ENCODE assay signal across 19 cellular contexts in genomic region chr14:76413106-76413961, GRCh38. TPM values are rescaled to one million over a fixed set of nuclear protein-coding genes. Genes with fewer than 3 reads are reported as not detected.
"Had no signal": no experiment of that assay in that cellular context is flagged by ENCODE, and none has a peak within 500 bp of the region (broad histone marks: within the 10 kb centered on the region; RNA-seq: fewer than 3 reads in every experiment).

No MANE protein-coding gene starts in this region.

- H3K4me3 ChIP-seq: dorsolateral prefrontal cortex, left lung, smooth muscle cell had no signal

- H3K4me1 Mint-ChIP-seq: activated naive CD8-positive, alpha-beta T cell treated with anti-CD3 and anti-CD28 coated beads, Interleukin-2, amount 10 ng/mL, durations not matched to agents 7 days and 5 days had no signal

- H2AFZ ChIP-seq: parathyroid adenoma had no signal

- H3K9me3 ChIP-seq: left lung, neutrophil had no signal

- H3K4me1 ChIP-seq: left lung, parathyroid adenoma had no signal

- H3K4me2 ChIP-seq: smooth muscle cell had no signal

- H3K36me3 ChIP-seq: left lung, neutrophil had no signal

- H3K27ac Mint-ChIP-seq: activated B cell treated with CpG ODN at 0.5 μM for 24 hours; activated CD8-positive, alpha-beta T cell treated with anti-CD3 and anti-CD28 coated beads for 36 hours; activated naive CD8-positive, alpha-beta T cell treated with anti-CD3 and anti-CD28 coated beads, Interleukin-2, amount 10 ng/mL, durations not matched to agents 7 days and 5 days; activated T-helper 17 cell treated with anti-CD3 and anti-CD28 coated beads, Interleukin-2, amount 50 U/mL, for 72 hours had no signal

- H3K4me3 Mint-ChIP-seq: activated B cell treated with CpG ODN at 0.5 μM for 24 hours; activated CD8-positive, alpha-beta T cell treated with anti-CD3 and anti-CD28 coated beads for 36 hours; activated naive CD8-positive, alpha-beta T cell treated with anti-CD3 and anti-CD28 coated beads, Interleukin-2, amount 10 ng/mL, durations not matched to agents 7 days and 5 days; activated T-helper 17 cell treated with anti-CD3 and anti-CD28 coated beads, Interleukin-2, amount 50 U/mL, for 72 hours had no signal

- H3K9me3 Mint-ChIP-seq: activated B cell treated with CpG ODN at 0.5 μM for 24 hours; activated CD8-positive, alpha-beta T cell treated with anti-CD3 and anti-CD28 coated beads for 36 hours; activated naive CD8-positive, alpha-beta T cell treated with anti-CD3 and anti-CD28 coated beads, Interleukin-2, amount 10 ng/mL, durations not matched to agents 7 days and 5 days; activated T-helper 17 cell treated with anti-CD3 and anti-CD28 coated beads, Interleukin-2, amount 50 U/mL, for 72 hours had no signal

- H3K27ac ChIP-seq: dorsolateral prefrontal cortex, left lung, neutrophil, parathyroid adenoma, SK-N-MC had no signal

- H3K79me2 ChIP-seq: parathyroid adenoma had no signal

- DNase-seq: activated B cell treated with CpG ODN at 0.5 μM for 24 hours; activated CD4-positive, alpha-beta T cell treated with anti-CD3 and anti-CD28 coated beads for 48 hours; activated CD8-positive, alpha-beta T cell treated with anti-CD3 and anti-CD28 coated beads for 36 hours; activated naive CD4-positive, alpha-beta T cell treated with Interleukin-2 at 50 U/mL for 16 hours; activated naive CD8-positive, alpha-beta T cell treated with anti-CD3 and anti-CD28 coated beads, Interleukin-2, amount 10 ng/mL, durations not matched to agents 7 days and 5 days; activated T-cell treated with anti-CD3 and anti-CD28 coated beads, Interleukin-2, amount 50 U/mL, for 1 hour; amygdala; dorsolateral prefrontal cortex; stimulated activated CD4-positive, alpha-beta T cell treated with anti-CD3 and anti-CD28 coated beads, Interleukin-4, amount 100 ng/mL, for 1 hour had no signal

- ATAC-seq: activated CD8-positive, alpha-beta T cell treated with anti-CD3 and anti-CD28 coated beads for 36 hours; activated T-helper 17 cell treated with anti-CD3 and anti-CD28 coated beads, Interleukin-2, amount 50 U/mL, for 72 hours; left lung; sciatic nerve had no signal

- H3K9ac ChIP-seq: parathyroid adenoma had no signal

- H3K36me3 Mint-ChIP-seq: activated naive CD8-positive, alpha-beta T cell treated with anti-CD3 and anti-CD28 coated beads, Interleukin-2, amount 10 ng/mL, durations not matched to agents 7 days and 5 days had no signal

RNA-seq across cellular contexts. Expression of gene ESRRB, which starts 37.4 kb away (rescaled TPM):
- total RNA-seq: kidney epithelial cell, lung microvascular endothelial cell, myocyte had no signal
- polyA plus RNA-seq: smooth muscle cell had no signal
